1 cellular context compared by ENCODE assay signal in genomic region chr4:999241-999862, GRCh38. TPM values are rescaled to one million over a fixed set of nuclear protein-coding genes. Genes with fewer than 3 reads are reported as not detected.
"Had no signal": no experiment of that assay in that cellular context is flagged by ENCODE, and none has a peak within 500 bp of the region (broad histone marks: within the 10 kb centered on the region; RNA-seq: fewer than 3 reads in every experiment).

No MANE protein-coding gene starts in this region.

RNA-seq across cellular contexts. Expression of gene SLC26A1, which starts 6.1 kb away (rescaled TPM):
- total RNA-seq: activated CD8-positive, alpha-beta memory T cell treated with anti-CD3 and anti-CD28 coated beads, Interleukin-2, amount 10 ng/mL, durations not matched to agents 7 days and 5 days had no signal
